In genomic region chr12:30457621-30458289, GRCh38 we compare ENCODE assay signal across 9 cellular contexts.
DNase-seq lines count a peak whose midpoint lies in the region; ATAC-seq and TF ChIP-seq lines count a peak whose summit lies in the region.
"Had no signal": no experiment of that assay in that cellular context is flagged by ENCODE, and none has a peak within 500 bp of the region (broad histone marks: within the 10 kb centered on the region; RNA-seq: fewer than 3 reads in every experiment).

No MANE protein-coding gene starts in this region.

- no peak for TF ChIP-seq CTCF in HL-60 (IDR thresholded peaks at IDR 0.05; ENCODE audit: insufficient read depth, low read length)
- TF ChIP-seq CTCF in WERI-Rb-1 (IDR thresholded peaks at IDR 0.05; ENCODE audit: low read depth, low read length), result no peak

- H3K4me1 Mint-ChIP-seq in activated CD4-positive, alpha-beta T cell treated with anti-CD3 and anti-CD28 coated beads, Interleukin-2, amount 10 ng/mL, durations not matched to agents 24 days and 14 days, result no peaks in the 10 kb centered on the region
- H3K4me1 Mint-ChIP-seq: activated naive CD8-positive, alpha-beta T cell treated with anti-CD3 and anti-CD28 coated beads, Interleukin-2, amount 50 U/mL, for 24 hours had no signal

- H3K36me3 Mint-ChIP-seq in activated CD4-positive, alpha-beta T cell treated with anti-CD3 and anti-CD28 coated beads, Interleukin-2, amount 10 ng/mL, durations not matched to agents 24 days and 14 days (ENCODE audit: low read depth), result no peaks in the 10 kb centered on the region

- intact Hi-C loops in activated CD4-positive, alpha-beta T cell treated with anti-CD3 and anti-CD28 coated beads, Interleukin-2, amount 10 ng/mL, durations not matched to agents 24 days and 14 days (cut with micrococcal nuclease), result no loop called here

- no peak overlapping the region for H3K27ac Mint-ChIP-seq in activated CD4-positive, alpha-beta T cell treated with anti-CD3 and anti-CD28 coated beads, Interleukin-2, amount 10 ng/mL, durations not matched to agents 24 days and 14 days
- H3K27ac Mint-ChIP-seq: activated naive CD8-positive, alpha-beta T cell treated with anti-CD3 and anti-CD28 coated beads, Interleukin-2, amount 50 U/mL, for 24 hours had no signal

- no peak for ATAC-seq in HG02852 (IDR thresholded peaks at IDR 0.05; ENCODE audit: unreplicated experiment)
- ATAC-seq: activated naive CD8-positive, alpha-beta T cell treated with anti-CD3 and anti-CD28 coated beads, Interleukin-2, amount 50 U/mL, for 24 hours had no signal

- H3K27ac ChIP-seq in HL-60 (replicated peaks) (no peak overlapping the region), WERI-Rb-1 (no peak overlapping the region)

- H3K4me3 Mint-ChIP-seq in activated CD4-positive, alpha-beta T cell treated with anti-CD3 and anti-CD28 coated beads, Interleukin-2, amount 10 ng/mL, durations not matched to agents 24 days and 14 days, result no peak overlapping the region
- H3K4me3 Mint-ChIP-seq: activated naive CD8-positive, alpha-beta T cell treated with anti-CD3 and anti-CD28 coated beads, Interleukin-2, amount 50 U/mL, for 24 hours had no signal

- H3K27me3 ChIP-seq in HL-60 (ENCODE audit: insufficient read depth, poor library complexity, severe bottlenecking) (no peaks in the 10 kb centered on the region), WERI-Rb-1 (ENCODE audit: insufficient read depth, low read depth, severe bottlenecking) (no peaks in the 10 kb centered on the region)

- H3K36me3 ChIP-seq in WERI-Rb-1, result no peaks in the 10 kb centered on the region

- H3K4me3 ChIP-seq in HL-60 (replicated peaks; ENCODE audit: insufficient read depth, low read length) (no peak overlapping the region), WERI-Rb-1 (ENCODE audit: low read depth, low read length) (no peak overlapping the region)

- no peaks in the 10 kb centered on the region for H3K9me3 ChIP-seq in WERI-Rb-1 (ENCODE audit: severe bottlenecking)

- no peaks in the 10 kb centered on the region for H3K27me3 Mint-ChIP-seq in activated CD4-positive, alpha-beta T cell treated with anti-CD3 and anti-CD28 coated beads, Interleukin-2, amount 10 ng/mL, durations not matched to agents 24 days and 14 days
- H3K27me3 Mint-ChIP-seq: activated naive CD8-positive, alpha-beta T cell treated with anti-CD3 and anti-CD28 coated beads, Interleukin-2, amount 50 U/mL, for 24 hours had no signal

- no peaks in the 10 kb centered on the region for H3K9me3 Mint-ChIP-seq in activated CD4-positive, alpha-beta T cell treated with anti-CD3 and anti-CD28 coated beads, Interleukin-2, amount 10 ng/mL, durations not matched to agents 24 days and 14 days

- DNase-seq in A172 (ENCODE audit: low spot score) (peak; percentile 78), HL-60 (ENCODE audit: low read depth in 1 of 2, low spot score in 1 of 2) (peak; percentile 2 to 10), WERI-Rb-1 (peak; percentile 9), iris pigment epithelial cell (ENCODE audit: low read depth) (peak; percentile 79), middle frontal gyrus (ENCODE audit: extremely low spot score, low spot score) (no peak)
- DNase-seq in effector CD4-positive, alpha-beta T cell, result no peak
- DNase-seq in activated CD4-positive, alpha-beta T cell treated with anti-CD3 and anti-CD28 coated beads, Interleukin-2, amount 10 ng/mL, durations not matched to agents 24 days and 14 days, result no peak
- DNase-seq: activated naive CD8-positive, alpha-beta T cell treated with anti-CD3 and anti-CD28 coated beads, Interleukin-2, amount 50 U/mL, for 24 hours had no signal

Comparison
In these comparisons a context has a peak if more than half of its experiments do, and no peak if none do; other contexts are left out.
1. DNase-seq: peak in A172 (single experiment), HL-60 (2 of 2), WERI-Rb-1 (single experiment) and iris pigment epithelial cell (single experiment); none in effector CD4-positive, alpha-beta T cell (single experiment), middle frontal gyrus (single experiment) and activated CD4-positive, alpha-beta T cell treated with anti-CD3 and anti-CD28 coated beads, Interleukin-2, amount 10 ng/mL, durations not matched to agents 24 days and 14 days (single experiment).